In the genomic region with DNA sequence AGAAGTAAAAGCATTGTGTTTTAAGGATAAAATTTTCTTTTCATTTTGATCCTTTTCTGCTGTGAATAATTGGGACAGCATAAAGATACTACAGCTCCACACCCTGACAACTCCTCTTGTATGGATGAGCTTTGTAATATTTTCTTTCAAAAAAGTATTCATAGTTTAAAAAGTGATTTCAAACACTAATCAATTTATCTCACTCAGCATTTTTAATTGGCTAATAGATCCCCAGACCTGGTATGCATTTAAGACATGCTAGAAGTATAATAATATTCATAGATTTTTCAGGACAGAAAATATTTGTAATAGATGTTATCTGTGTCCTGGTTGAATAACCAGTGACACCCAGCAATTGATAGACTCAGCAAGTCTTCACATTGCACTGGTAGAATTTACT, we compare ENCODE assay signal across 32 cellular contexts.
"Had no signal": no experiment of that assay in that cellular context is flagged by ENCODE, and none has a peak within 500 bp of the region (broad histone marks: within the 10 kb centered on the region; RNA-seq: fewer than 3 reads in every experiment).

No MANE protein-coding gene starts in this region.

- H3K36me3 Mint-ChIP-seq: naive thymus-derived CD8-positive, alpha-beta T cell; natural killer cell treated with Interleukin-12 subunit alpha and Interleukin-12 subunit beta and Interleukin-15 and Interleukin-18, amount 100 ng/mL, for 72 hours; stimulated activated memory B cell treated with anti-CD40 and anti-IgM and Interleukin-4, amounts not matched to agents 10 μg/mL and 1 μg/mL and 100 μg/mL, for 72 hours; type B pancreatic cell had no signal

- DNase-seq: naive thymus-derived CD8-positive, alpha-beta T cell; nephron progenitor cell; occipital lobe; ovary; posterior cingulate gyrus; psoas muscle; right cardiac atrium; spleen; stimulated activated CD4-positive, alpha-beta T cell treated with anti-CD3 and anti-CD28 coated beads, Interleukin-12 subunit alpha, Interleukin-12 subunit beta, amount 100 ng/mL, for 4 hours; stimulated activated CD4-positive, alpha-beta T cell treated with anti-CD3 and anti-CD28 coated beads, Interleukin-1b, Interleukin-23, amount 100 ng/mL, for 48 hours; stimulated activated CD4-positive, alpha-beta T cell treated with anti-CD3 and anti-CD28 coated beads, Interleukin-4, amount 100 ng/mL, for 1 hour; stimulated activated CD4-positive, alpha-beta T cell treated with anti-CD3 and anti-CD28 coated beads, Interleukin-4, amount 100 ng/mL, for 4 hours; stimulated activated CD8-positive, alpha-beta memory T cell treated with anti-CD3 and anti-CD28 coated beads, Interleukin-4, amount 100 ng/mL, for 48 hours; stimulated activated naive CD4-positive, alpha-beta T cell; stimulated activated naive CD8-positive, alpha-beta T cell treated with anti-CD3 and anti-CD28 coated beads, Interleukin-15, amount 100 ng/mL, for 72 hours; stimulated activated naive CD8-positive, alpha-beta T cell treated with anti-CD3 and anti-CD28 coated beads, Interleukin-15, Interleukin-2, amounts not matched to agents 100 U/mL and 50 U/mL, for 24 hours; substantia nigra; testis; tibial artery; transverse colon; upper lobe of right lung; uterus had no signal

- H3K36me3 ChIP-seq: ovary, spleen, suprapubic skin, tibial artery, transverse colon, upper lobe of right lung, uterus had no signal

- H3K27me3 Mint-ChIP-seq: naive thymus-derived CD8-positive, alpha-beta T cell; natural killer cell treated with Interleukin-12 subunit alpha and Interleukin-12 subunit beta and Interleukin-15 and Interleukin-18, amount 100 ng/mL, for 72 hours; progenitor cell of endocrine pancreas; stimulated activated memory B cell treated with anti-CD40 and anti-IgM and Interleukin-4, amounts not matched to agents 10 μg/mL and 1 μg/mL and 100 μg/mL, for 72 hours; stimulated activated naive CD8-positive, alpha-beta T cell treated with anti-CD3 and anti-CD28 coated beads, Interleukin-15, amount 100 ng/mL, for 72 hours; type B pancreatic cell had no signal

- H3K27ac Mint-ChIP-seq: naive thymus-derived CD8-positive, alpha-beta T cell; natural killer cell treated with Interleukin-12 subunit alpha and Interleukin-12 subunit beta and Interleukin-15 and Interleukin-18, amount 100 ng/mL, for 72 hours; nephron progenitor cell; stimulated activated memory B cell treated with anti-CD40 and anti-IgM and Interleukin-4, amounts not matched to agents 10 μg/mL and 1 μg/mL and 100 μg/mL, for 72 hours; stimulated activated naive CD8-positive, alpha-beta T cell treated with anti-CD3 and anti-CD28 coated beads, Interleukin-15, amount 100 ng/mL, for 72 hours; type B pancreatic cell had no signal

- H3K4me3 ChIP-seq: ovary, psoas muscle, skin epidermis, smooth muscle cell, spleen, suprapubic skin, testis, tibial artery, transverse colon, upper lobe of right lung, uterus had no signal

- H3K27ac ChIP-seq: ovary, parathyroid adenoma, psoas muscle, skin epidermis, spleen, suprapubic skin, testis, tibial artery, transverse colon, upper lobe of right lung, uterus had no signal

- H3K9me3 ChIP-seq: ovary, psoas muscle, spleen, suprapubic skin, testis, tibial artery, transverse colon, upper lobe of right lung, uterus had no signal

- H3K9ac ChIP-seq: parathyroid adenoma had no signal

- H3K79me2 ChIP-seq: parathyroid adenoma had no signal

- H3K27me3 ChIP-seq: ovary, spleen, suprapubic skin, testis, tibial artery, transverse colon, upper lobe of right lung, uterus had no signal

- H3K9me3 Mint-ChIP-seq: nephron progenitor cell, type B pancreatic cell had no signal

- H2AFZ ChIP-seq: parathyroid adenoma had no signal

- H3K4me1 ChIP-seq: parathyroid adenoma, psoas muscle, spleen, suprapubic skin, testis, tibial artery, transverse colon, upper lobe of right lung, uterus had no signal

- H3K4me2 ChIP-seq: smooth muscle cell had no signal

- ATAC-seq: naive thymus-derived CD8-positive, alpha-beta T cell; natural killer cell treated with Interleukin-12 subunit alpha and Interleukin-12 subunit beta and Interleukin-15 and Interleukin-18, amount 100 ng/mL, for 72 hours; psoas muscle; right cardiac atrium; sciatic nerve; stimulated activated memory B cell treated with anti-CD40 and anti-IgM and Interleukin-4, amounts not matched to agents 10 μg/mL and 1 μg/mL and 100 μg/mL, for 72 hours; stimulated activated naive CD8-positive, alpha-beta T cell treated with anti-CD3 and anti-CD28 coated beads, Interleukin-15, amount 100 ng/mL, for 72 hours; stimulated activated naive CD8-positive, alpha-beta T cell treated with anti-CD3 and anti-CD28 coated beads, Interleukin-15, Interleukin-2, amounts not matched to agents 100 U/mL and 50 U/mL, for 24 hours; upper lobe of right lung had no signal

- H3K4me3 Mint-ChIP-seq: naive thymus-derived CD8-positive, alpha-beta T cell; natural killer cell treated with Interleukin-12 subunit alpha and Interleukin-12 subunit beta and Interleukin-15 and Interleukin-18, amount 100 ng/mL, for 72 hours; nephron progenitor cell; neural crest cell; stimulated activated memory B cell treated with anti-CD40 and anti-IgM and Interleukin-4, amounts not matched to agents 10 μg/mL and 1 μg/mL and 100 μg/mL, for 72 hours; stimulated activated naive CD8-positive, alpha-beta T cell treated with anti-CD3 and anti-CD28 coated beads, Interleukin-15, amount 100 ng/mL, for 72 hours; type B pancreatic cell had no signal

- H3K4me1 Mint-ChIP-seq: naive thymus-derived CD8-positive, alpha-beta T cell; nephron progenitor cell; stimulated activated memory B cell treated with anti-CD40 and anti-IgM and Interleukin-4, amounts not matched to agents 10 μg/mL and 1 μg/mL and 100 μg/mL, for 72 hours; stimulated activated naive CD8-positive, alpha-beta T cell treated with anti-CD3 and anti-CD28 coated beads, Interleukin-15, amount 100 ng/mL, for 72 hours had no signal
